Comparison of ENCODE assay signal across 1 cellular context in the genomic region with DNA sequence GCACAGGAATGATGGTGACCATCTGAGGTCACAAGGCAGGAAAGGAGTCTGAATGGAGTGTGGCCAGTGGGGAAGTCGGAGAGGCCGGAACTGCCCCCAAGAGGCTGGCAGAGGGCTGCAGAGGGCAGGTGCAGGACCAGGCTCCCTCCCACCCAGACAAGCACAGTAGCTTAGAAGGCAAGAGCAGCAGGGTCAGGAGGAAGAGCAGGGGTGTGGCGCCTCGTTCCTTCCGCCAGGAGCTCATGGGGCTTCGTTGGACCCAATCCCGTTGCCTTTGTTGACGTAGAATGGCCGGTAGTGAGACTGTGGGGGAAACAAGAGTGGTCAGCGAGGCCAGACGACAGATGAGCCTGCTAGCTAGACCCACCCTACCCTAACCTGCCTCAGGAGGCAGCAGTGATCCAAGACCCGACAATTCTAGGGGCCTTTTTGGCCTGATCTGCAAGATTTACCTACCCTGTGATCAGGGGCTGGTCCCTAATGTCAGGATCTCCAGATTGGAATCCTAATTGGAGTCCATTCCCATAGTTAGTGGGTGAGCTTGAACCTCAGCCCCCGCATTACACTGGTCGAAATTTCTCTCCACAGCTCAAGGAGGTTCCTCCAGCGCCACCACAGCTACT.
TF ChIP-seq lines count a peak whose summit lies in the region.

No MANE protein-coding gene starts in this region.

TF ChIP-seq in HCT116, 20 proteins besides CTCF, POLR2A, EP300 and RAD21:
- no peak for TF ChIP-seq JUND (IDR thresholded peaks at IDR 0.05)
- no peak for TF ChIP-seq ZFX (IDR thresholded peaks at IDR 0.05)
- TF ChIP-seq, protein P1, sequence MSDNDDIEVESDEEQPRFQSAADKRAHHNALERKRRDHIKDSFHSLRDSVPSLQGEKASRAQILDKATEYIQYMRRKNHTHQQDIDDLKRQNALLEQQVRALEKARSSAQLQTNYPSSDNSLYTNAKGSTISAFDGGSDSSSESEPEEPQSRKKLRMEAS (IDR thresholded peaks at IDR 0.05): no peak
- no peak for TF ChIP-seq ELF1 (IDR thresholded peaks at IDR 0.05; ENCODE audit: borderline replicate concordance, low read depth)
- TF ChIP-seq EZH2phosphoT487 (IDR thresholded peaks at IDR 0.05; ENCODE audit: borderline replicate concordance): no peak
- TF ChIP-seq EGR1 (IDR thresholded peaks at IDR 0.05; ENCODE audit: low read depth): no peak
- TF ChIP-seq EZH2 (IDR thresholded peaks at IDR 0.05): no peak
- no peak for TF ChIP-seq ZNF274 (IDR thresholded peaks at IDR 0.05; ENCODE audit: low read depth, low read length)
- TF ChIP-seq SP1 (IDR thresholded peaks at IDR 0.05; ENCODE audit: low read depth): no peak
- TF ChIP-seq, protein P2, sequence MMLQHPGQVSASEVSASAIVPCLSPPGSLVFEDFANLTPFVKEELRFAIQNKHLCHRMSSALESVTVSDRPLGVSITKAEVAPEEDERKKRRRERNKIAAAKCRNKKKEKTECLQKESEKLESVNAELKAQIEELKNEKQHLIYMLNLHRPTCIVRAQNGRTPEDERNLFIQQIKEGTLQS (IDR thresholded peaks at IDR 0.05): no peak
- TF ChIP-seq CBX3 (IDR thresholded peaks at IDR 0.05; ENCODE audit: low read depth): no peak
- TF ChIP-seq FOSL1 (IDR thresholded peaks at IDR 0.05; ENCODE audit: low read depth): no peak
- no peak for TF ChIP-seq CEBPB (IDR thresholded peaks at IDR 0.05; ENCODE audit: low read depth)
- no peak for TF ChIP-seq YY1 (IDR thresholded peaks at IDR 0.05; ENCODE audit: extremely low read depth, insufficient replicate concordance, low read depth, low read length)
